ENCODE assay signal across 25 cellular contexts in the genomic region with DNA sequence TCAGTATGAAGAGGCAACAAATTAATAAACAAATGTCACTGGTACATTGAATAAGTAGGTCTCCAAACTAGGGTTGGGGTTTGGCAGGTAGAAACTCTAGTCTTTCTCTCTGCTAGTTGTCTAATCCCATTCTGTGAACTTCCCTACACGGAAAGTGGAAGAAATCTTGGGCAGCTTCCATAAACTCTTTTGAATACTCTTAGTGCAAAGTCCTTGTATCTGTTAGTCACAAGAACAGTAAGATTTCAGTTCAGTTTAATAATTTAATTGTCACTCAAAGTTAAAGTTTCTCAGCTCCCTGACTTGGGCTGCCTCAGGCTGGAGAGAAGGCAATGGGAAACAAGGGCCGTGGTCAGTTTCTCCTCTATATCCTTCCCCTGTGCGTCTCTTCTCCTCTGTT.
"Had no signal": no experiment of that assay in that cellular context is flagged by ENCODE, and none has a peak within 500 bp of the region (broad histone marks: within the 10 kb centered on the region; RNA-seq: fewer than 3 reads in every experiment).

No MANE protein-coding gene starts in this region.

- H3K27me3 ChIP-seq: neural progenitor cell, neutrophil, right atrium auricular region, right lobe of liver, stomach, tibial nerve, uterus had no signal

- H3K36me3 ChIP-seq: left ventricle myocardium inferior, neural progenitor cell, neutrophil, right atrium auricular region, right lobe of liver, stomach, tibial nerve, uterus had no signal

- H3K79me2 ChIP-seq: parathyroid adenoma had no signal

- H2AFZ ChIP-seq: neural progenitor cell, parathyroid adenoma had no signal

- H3K4me2 ChIP-seq: neural progenitor cell had no signal

- FAIRE-seq: keratinocyte had no signal

- DNase-seq: head of caudate nucleus; hippocampal formation; left ventricle myocardium inferior; midbrain; naive thymus-derived CD8-positive, alpha-beta T cell; nephron progenitor cell; occipital lobe; psoas muscle; right lobe of liver; stimulated activated CD4-positive, alpha-beta T cell treated with anti-CD3 and anti-CD28 coated beads, Interleukin-12 subunit alpha, Interleukin-12 subunit beta, amount 100 ng/mL, for 4 hours; stimulated activated CD4-positive, alpha-beta T cell treated with anti-CD3 and anti-CD28 coated beads, Interleukin-15, amount 100 ng/mL, for 24 hours; stimulated activated CD4-positive, alpha-beta T cell treated with anti-CD3 and anti-CD28 coated beads, Interleukin-2, amount 100 ng/mL, for 24 hours; stimulated activated CD4-positive, alpha-beta T cell treated with anti-CD3 and anti-CD28 coated beads, Interleukin-4, amount 100 ng/mL, for 1 hour; stimulated activated naive B cell treated with anti-CD40 and anti-IgM and Interleukin-4, amounts not matched to agents 10 μg/mL and 1 μg/mL and 100 μg/mL, for 72 hours; stimulated activated naive CD8-positive, alpha-beta T cell treated with anti-CD3 and anti-CD28 coated beads, Interleukin-15, Interleukin-2, amounts not matched to agents 100 U/mL and 50 U/mL, for 24 hours; stomach; uterus had no signal

- H3K27ac ChIP-seq: left ventricle myocardium inferior, neural progenitor cell, neutrophil, parathyroid adenoma, psoas muscle, right atrium auricular region, right lobe of liver, skin epidermis, stomach, tibial nerve, uterus had no signal

- H3K9me3 ChIP-seq: left ventricle myocardium inferior, neutrophil, psoas muscle, right atrium auricular region, right lobe of liver, stomach, tibial nerve, uterus had no signal

- ATAC-seq: naive thymus-derived CD8-positive, alpha-beta T cell; psoas muscle; stimulated activated naive B cell treated with anti-CD40 and anti-IgM and Interleukin-4, amounts not matched to agents 10 μg/mL and 1 μg/mL and 100 μg/mL, for 72 hours; stimulated activated naive CD8-positive, alpha-beta T cell treated with anti-CD3 and anti-CD28 coated beads, Interleukin-15, Interleukin-2, amounts not matched to agents 100 U/mL and 50 U/mL, for 24 hours had no signal

- H3K4me3 ChIP-seq: left ventricle myocardium inferior, lung, neural progenitor cell, psoas muscle, right atrium auricular region, right lobe of liver, skin epidermis, stomach, tibial nerve, uterus had no signal

- H3K4me1 ChIP-seq: left ventricle myocardium inferior, parathyroid adenoma, psoas muscle, right atrium auricular region, right lobe of liver, stomach, tibial nerve, uterus had no signal

- H3K9ac ChIP-seq: neural progenitor cell, parathyroid adenoma had no signal
